ENCODE assay signal across 23 cellular contexts in genomic region chr1:106292130-106292529, GRCh38.
"Had no signal": no experiment of that assay in that cellular context is flagged by ENCODE, and none has a peak within 500 bp of the region (broad histone marks: within the 10 kb centered on the region; RNA-seq: fewer than 3 reads in every experiment).

No MANE protein-coding gene starts in this region.

- H3K27ac ChIP-seq: coronary artery, dorsolateral prefrontal cortex, epithelial cell of prostate, esophagus muscularis mucosa, esophagus squamous epithelium, foreskin keratinocyte, gastrocnemius medialis, gastroesophageal sphincter, heart left ventricle, heart right ventricle, hepatocyte had no signal

- H3K79me2 ChIP-seq: hepatocyte had no signal

- H3K4me1 ChIP-seq: esophagus muscularis mucosa, esophagus squamous epithelium, foreskin keratinocyte, gastrocnemius medialis, gastroesophageal sphincter, heart left ventricle, heart right ventricle had no signal

- H3K4me2 ChIP-seq: hepatocyte had no signal

- H2AFZ ChIP-seq: hepatocyte had no signal

- H3K36me3 ChIP-seq: esophagus muscularis mucosa, esophagus squamous epithelium, gastrocnemius medialis, gastroesophageal sphincter, heart left ventricle, heart right ventricle had no signal

- ATAC-seq: effector memory CD8-positive, alpha-beta T cell; esophagus mucosa; foreskin keratinocyte; gastrocnemius medialis; gastroesophageal sphincter; heart left ventricle; heart right ventricle had no signal

- H3K9me3 ChIP-seq: esophagus muscularis mucosa, esophagus squamous epithelium, gastrocnemius medialis, gastroesophageal sphincter, heart left ventricle, heart right ventricle had no signal

- DNase-seq: cortex of kidney; dorsolateral prefrontal cortex; effector CD4-positive, alpha-beta T cell; effector CD8-positive, alpha-beta T cell; effector memory CD4-positive, alpha-beta T cell; effector memory CD8-positive, alpha-beta T cell; endodermal cell; erythroblast; esophagus squamous epithelium; foreskin fibroblast; foreskin keratinocyte; foreskin melanocyte; gastrocnemius medialis; glutamatergic neuron; head of caudate nucleus; heart left ventricle; heart right ventricle had no signal

- H3K4me3 ChIP-seq: coronary artery, esophagus muscularis mucosa, esophagus squamous epithelium, gastrocnemius medialis, gastroesophageal sphincter, heart left ventricle, heart right ventricle, hepatocyte had no signal

- H3K27me3 ChIP-seq: esophagus muscularis mucosa, esophagus squamous epithelium, foreskin keratinocyte, gastrocnemius medialis, gastroesophageal sphincter, heart left ventricle, heart right ventricle, hepatocyte had no signal
